In genomic region chr1:107681001-107681479, GRCh38 we compare ENCODE assay signal across 1 cellular context.
TF ChIP-seq lines count a peak whose summit lies in the region.

No MANE protein-coding gene starts in this region.

TF ChIP-seq in HepG2, 621 proteins besides CTCF, POLR2A, EP300 and RAD21 (continued from another document and continues in another):
- TF ChIP-seq MBD4 (IDR thresholded peaks at IDR 0.05; ENCODE audit: borderline replicate concordance, low read length) (0 out of 2 replicates have a peak, but pooled peaks have one; percentile 33), ZNF33A (CRISPR knock-in tag; IDR thresholded peaks at IDR 0.05; ENCODE audit: borderline replicate concordance) (peak; percentile 64; the same call in 1 of the 2 replicates), MED1 (CRISPR knock-in tag; IDR thresholded peaks at IDR 0.05) (0 out of 2 replicates have a peak, but pooled peaks have one; percentile 26), ZNF326 (CRISPR knock-in tag; IDR thresholded peaks at IDR 0.05; ENCODE audit: borderline replicate concordance) (no peak), SKI (IDR thresholded peaks at IDR 0.05; ENCODE audit: partially characterized antibody) (peak; percentile 32), RERE (CRISPR knock-in tag; IDR thresholded peaks at IDR 0.05; ENCODE audit: low read depth) (peak; percentile 89), HOMEZ (CRISPR knock-in tag; IDR thresholded peaks at IDR 0.05; ENCODE audit: low read depth) (no peak), ZNF605 (CRISPR knock-in tag; IDR thresholded peaks at IDR 0.05) (no peak), TFAP4 (IDR thresholded peaks at IDR 0.05; ENCODE audit: borderline replicate concordance, low read depth) (peak; percentile 45; the same call in 1 of the 2 replicates), ETV5 (CRISPR knock-in tag; IDR thresholded peaks at IDR 0.05; ENCODE audit: borderline replicate concordance) (no peak), IKZF1 (IDR thresholded peaks at IDR 0.05) (no peak), ZNF382 (CRISPR knock-in tag; IDR thresholded peaks at IDR 0.05; ENCODE audit: borderline replicate concordance) (no peak), FUBP1 (CRISPR knock-in tag; IDR thresholded peaks at IDR 0.05; ENCODE audit: borderline replicate concordance) (no peak), ZNF749 (CRISPR knock-in tag; IDR thresholded peaks at IDR 0.05; ENCODE audit: borderline replicate concordance) (peak; percentile 53; the same call in 1 of the 2 replicates), GLI4 (CRISPR knock-in tag; IDR thresholded peaks at IDR 0.05; ENCODE audit: borderline replicate concordance) (no peak), CREB3 (CRISPR knock-in tag; IDR thresholded peaks at IDR 0.05) (no peak), ZNF331 (CRISPR knock-in tag; IDR thresholded peaks at IDR 0.05) (peak; percentile 35; the same call in 1 of the 2 replicates), CEBPG (CRISPR knock-in tag; IDR thresholded peaks at IDR 0.05) (peak; percentile 41; the same call in 1 of the 2 replicates), CSRNP1 (CRISPR knock-in tag; IDR thresholded peaks at IDR 0.05) (no peak), NFE2 (CRISPR knock-in tag; IDR thresholded peaks at IDR 0.05) (no peak), NFIB (CRISPR knock-in tag; IDR thresholded peaks at IDR 0.05; ENCODE audit: borderline replicate concordance) (no peak), ZKSCAN8 (CRISPR knock-in tag; IDR thresholded peaks at IDR 0.05; ENCODE audit: borderline replicate concordance) (no peak), CENPBD1 (CRISPR knock-in tag; IDR thresholded peaks at IDR 0.05; ENCODE audit: borderline replicate concordance, low read depth) (no peak), ZNF282 (IDR thresholded peaks at IDR 0.05; ENCODE audit: partially characterized antibody) (no peak), CREBL2 (CRISPR knock-in tag; IDR thresholded peaks at IDR 0.05; ENCODE audit: borderline replicate concordance) (no peak), BRCA1 (CRISPR knock-in tag; IDR thresholded peaks at IDR 0.05) (no peak), ZNF503 (CRISPR knock-in tag; IDR thresholded peaks at IDR 0.05) (peak; percentile 92), ASH2L (IDR thresholded peaks at IDR 0.05; ENCODE audit: insufficient read length, low read depth, low read length) (peak; percentile 66), YEATS4 (CRISPR knock-in tag; IDR thresholded peaks at IDR 0.05; ENCODE audit: borderline replicate concordance) (no peak), ZNF512B (CRISPR knock-in tag; IDR thresholded peaks at IDR 0.05; ENCODE audit: borderline replicate concordance) (no peak), ZNF446 (CRISPR knock-in tag; IDR thresholded peaks at IDR 0.05) (no peak), RXRB (CRISPR knock-in tag; IDR thresholded peaks at IDR 0.05; ENCODE audit: borderline replicate concordance) (peak; percentile 48; the same call in 1 of the 2 replicates), ZNF263 (CRISPR knock-in tag; IDR thresholded peaks at IDR 0.05) (no peak), MAZ (IDR thresholded peaks at IDR 0.05; ENCODE audit: borderline replicate concordance, low read depth, low read length) (no peak), MAZ (CRISPR knock-in tag; IDR thresholded peaks at IDR 0.05; ENCODE audit: low read depth) (no peak), ZNF547 (CRISPR knock-in tag; IDR thresholded peaks at IDR 0.05) (no peak), HINFP (CRISPR knock-in tag; IDR thresholded peaks at IDR 0.05; ENCODE audit: low read depth) (no peak), ZNF703 (CRISPR knock-in tag; IDR thresholded peaks at IDR 0.05; ENCODE audit: borderline replicate concordance) (no peak), ZNF558 (CRISPR knock-in tag; IDR thresholded peaks at IDR 0.05; ENCODE audit: borderline replicate concordance) (peak; percentile 31; the same call in 1 of the 2 replicates), ZNF136 (CRISPR knock-in tag; IDR thresholded peaks at IDR 0.05; ENCODE audit: low read depth) (no peak), DDIT3 (CRISPR knock-in tag; IDR thresholded peaks at IDR 0.05) (no peak)
